Comparison of ENCODE assay signal across 19 cellular contexts in genomic region chr17:1498869-1499268, GRCh38. TPM values are rescaled to one million over a fixed set of nuclear protein-coding genes. Genes with fewer than 3 reads are reported as not detected.
DNase-seq lines count a peak whose midpoint lies in the region; ATAC-seq and TF ChIP-seq lines count a peak whose summit lies in the region.
"Had no signal": no experiment of that assay in that cellular context is flagged by ENCODE, and none has a peak within 500 bp of the region (broad histone marks: within the 10 kb centered on the region; RNA-seq: fewer than 3 reads in every experiment).

No MANE protein-coding gene starts in this region.

- H3K27me3 ChIP-seq in BJ (ENCODE audit: control insufficient read depth, insufficient read depth, low read length) (no peaks in the 10 kb centered on the region), left lung (no peaks in the 10 kb centered on the region)
- H3K27me3 ChIP-seq: cardiac muscle cell, heart left ventricle, right lobe of liver had no signal

- no peaks in the 10 kb centered on the region for H3K9me3 ChIP-seq in left lung
- H3K9me3 ChIP-seq: heart left ventricle, right lobe of liver had no signal

- peak overlapping the region in 2 of 10 donors; percentile 9 to 67 for H3K27ac Mint-ChIP-seq in naive thymus-derived CD8-positive, alpha-beta T cell
- H3K27ac Mint-ChIP-seq: activated T-helper 2 cell treated with anti-CD3 and anti-CD28 coated beads, Interferon-gamma antibody, Interleukin-2, Interleukin-4, amounts not matched to agents 10 μg/mL and 5 μg/mL and 100 μg/mL, durations not matched to agents 14 hours and 24 hours and 36 hours; nephron; T-helper 2 cell treated with Interferon-gamma antibody and Interleukin-4, amounts not matched to agents 5 μg/mL and 100 μg/mL, for 36 hours had no signal

- DNase-seq in BJ (ENCODE audit: low read depth) = peak; percentile 40
- DNase-seq in HT1080 (ENCODE audit: low read depth) = peak; percentile 46
- peak; percentile 55 for DNase-seq in astrocyte of the cerebellum (ENCODE audit: low read depth)
- no peak for DNase-seq in left lung
- DNase-seq in naive thymus-derived CD8-positive, alpha-beta T cell = no peak
- DNase-seq in globus pallidus (ENCODE audit: low spot score) = no peak
- DNase-seq in NCI-H1048 (lab: John Stamatoyannopoulos, UW) = no peak
- DNase-seq: activated CD4-positive, alpha-beta T cell treated with anti-CD3 and anti-CD28 coated beads, Interleukin-2, amount 50 U/mL, for 1 hour; CD8-positive, alpha-beta memory T cell; H7; heart left ventricle; NCI-H1436 treated with DMSO at 0.1 percent for 48 hours; NCI-H524 treated with DMSO at 0.1 percent for 48 hours; right lobe of liver had no signal

- H3K27ac ChIP-seq in left lung = no peak overlapping the region
- H3K27ac ChIP-seq: cardiac muscle cell, heart left ventricle, right lobe of liver had no signal

- intact Hi-C loops in left lung (cut with DNase I) = no loop called here

- in situ Hi-C loops in astrocyte of the cerebellum (cut with HindIII; ENCODE audit: low sequenced_read_pairs) = no loop called here

- peaks cover 0 to 15% of the 10 kb centered on the region in 2 donors for H3K4me1 ChIP-seq in left lung
- H3K4me1 ChIP-seq: right lobe of liver had no signal

- H3K36me3 Mint-ChIP-seq in naive thymus-derived CD8-positive, alpha-beta T cell = peaks cover 0 to 43% (median 0%) of the 10 kb centered on the region in 3 donors

- no peaks in the 10 kb centered on the region for H3K27me3 Mint-ChIP-seq in naive thymus-derived CD8-positive, alpha-beta T cell
- H3K27me3 Mint-ChIP-seq: CD8-positive, alpha-beta memory T cell had no signal

- H3K36me3 ChIP-seq in BJ (ENCODE audit: control insufficient read depth, insufficient read depth, low read length) (peaks cover 10% of the 10 kb centered on the region), left lung (peaks cover 0 to 39% of the 10 kb centered on the region in 2 donors)
- H3K36me3 ChIP-seq: cardiac muscle cell had no signal

- no peak for TF ChIP-seq CTCF in BJ (IDR thresholded peaks at IDR 0.05; ENCODE audit: insufficient read depth, low read depth, low read length)
- no peak for TF ChIP-seq CTCF in astrocyte of the cerebellum (IDR thresholded peaks at IDR 0.05; ENCODE audit: low read depth, low read length, missing control alignments)
- no peak for TF ChIP-seq CTCF in left lung (IDR thresholded peaks at IDR 0.05)

- POLR2A ChIA-PET in BJ (lab: Charles Lee) = no interaction called here
- POLR2A ChIA-PET in naive thymus-derived CD8-positive, alpha-beta T cell (lab: Charles Lee) = interaction anchor here (0.8 to 1.3 kb wide), 3 partner anchors 9 to 18 kb away, joined by 3 read pairs; partner anchors contain the start of gene INPP5K

- H3K4me3 Mint-ChIP-seq in naive thymus-derived CD8-positive, alpha-beta T cell = no peak overlapping the region
- H3K4me3 Mint-ChIP-seq: CD8-positive, alpha-beta memory T cell; nephron; T-helper 2 cell treated with Interferon-gamma antibody and Interleukin-4, amounts not matched to agents 5 μg/mL and 100 μg/mL, for 36 hours had no signal

- no peak overlapping the region for H3K4me3 ChIP-seq in BJ (ENCODE audit: low read depth, low read length)
- H3K4me3 ChIP-seq in astrocyte of the cerebellum (ENCODE audit: low read depth, low read length) = no peak overlapping the region
- H3K4me3 ChIP-seq in left lung = no peak overlapping the region
- H3K4me3 ChIP-seq: cardiac muscle cell, heart left ventricle, right lobe of liver had no signal

- no peaks in the 10 kb centered on the region for H3K9me3 Mint-ChIP-seq in naive thymus-derived CD8-positive, alpha-beta T cell
- H3K9me3 Mint-ChIP-seq: activated T-helper 2 cell treated with anti-CD3 and anti-CD28 coated beads, Interferon-gamma antibody, Interleukin-2, Interleukin-4, amounts not matched to agents 10 μg/mL and 5 μg/mL and 100 μg/mL, durations not matched to agents 14 hours and 24 hours and 36 hours; CD8-positive, alpha-beta memory T cell; nephron; T-helper 2 cell treated with Interferon-gamma antibody and Interleukin-4, amounts not matched to agents 5 μg/mL and 100 μg/mL, for 36 hours had no signal

- ATAC-seq in left lung = peak; percentile 60
- no peak for ATAC-seq in naive thymus-derived CD8-positive, alpha-beta T cell
- no peak for ATAC-seq in HG02852 (IDR thresholded peaks at IDR 0.05; ENCODE audit: unreplicated experiment)
- ATAC-seq: heart left ventricle, right lobe of liver had no signal

- CTCF ChIA-PET in BJ (lab: Yijun Ruan, JAX) = interaction anchor here (1.0 to 1.5 kb wide), 2 partner anchors 18 to 134 kb away, joined by 3 read pairs; partner anchors contain the start of gene INPP5K

- peaks cover 0 to 2% (median 0%) of the 10 kb centered on the region in 4 donors for H3K4me1 Mint-ChIP-seq in naive thymus-derived CD8-positive, alpha-beta T cell
- H3K4me1 Mint-ChIP-seq: CD8-positive, alpha-beta memory T cell had no signal

RNA-seq across cellular contexts. Expression of gene MYO1C, which starts 6.4 kb away (rescaled TPM):
- 211 and 321 TPM in 2 replicates for polyA plus RNA-seq in BJ (2011; rRNA removed)
- 436 and 556 TPM in 2 replicates for polyA minus RNA-seq in BJ (2011; rRNA and poly(A)+ RNA removed)
- total RNA-seq in HT1080 (2014; rRNA removed; shearing (Covaris generic)) = 50.6 and 61.0 TPM in 2 replicates
- 64.0 and 68.4 TPM in 2 replicates for polyA plus RNA-seq in HT1080 (2015; cell fraction: cytosol; rRNA removed)
- polyA plus RNA-seq in HT1080 (2015; cell fraction: nucleus; rRNA removed) = 97.1 and 98.5 TPM in 2 replicates
- 100 to 1,000 TPM; 242 to 282 TPM for total RNA-seq in left lung
- 10 to 100 TPM; 15.4 to 18.0 TPM for total RNA-seq in naive thymus-derived CD8-positive, alpha-beta T cell
- polyA plus RNA-seq in naive thymus-derived CD8-positive, alpha-beta T cell = 1 to 10 TPM; 1.3 to 1.5 (median 1.3) TPM

RNA-seq across cellular contexts. Expression of gene INPP5K, which starts 17.5 kb away (rescaled TPM):
- 43.9 and 45.3 TPM in 2 replicates for polyA plus RNA-seq in BJ (2011; rRNA removed)
- polyA minus RNA-seq in BJ (2011; rRNA and poly(A)+ RNA removed) = 42.5 and 50.9 TPM in 2 replicates
- total RNA-seq in HT1080 (2014; rRNA removed; shearing (Covaris generic)) = 35.3 and 46.9 TPM in 2 replicates
- polyA plus RNA-seq in HT1080 (2015; cell fraction: cytosol; rRNA removed) = 27.7 and 30.3 TPM in 2 replicates
- polyA plus RNA-seq in HT1080 (2015; cell fraction: nucleus; rRNA removed) = 29.7 and 30.8 TPM in 2 replicates
- total RNA-seq in left lung = 10 to 100 TPM; 41.9 to 51.1 TPM
- total RNA-seq in naive thymus-derived CD8-positive, alpha-beta T cell = 10 to 100 TPM; 92.3 to 93.8 TPM
- 10 to 100 TPM; 62.0 to 75.4 (median 70.5) TPM for polyA plus RNA-seq in naive thymus-derived CD8-positive, alpha-beta T cell

RNA-seq across cellular contexts. Expression of gene CRK, which starts 42.8 kb away (rescaled TPM):
- 53.8 and 86.5 TPM in 2 replicates for polyA plus RNA-seq in BJ (2011; rRNA removed)
- 40.6 and 45.4 TPM in 2 replicates for polyA minus RNA-seq in BJ (2011; rRNA and poly(A)+ RNA removed)
- 82.8 and 88.5 TPM in 2 replicates for total RNA-seq in HT1080 (2014; rRNA removed; shearing (Covaris generic))
- polyA plus RNA-seq in HT1080 (2015; cell fraction: cytosol; rRNA removed) = 77.2 and 86.3 TPM in 2 replicates
- 30.8 and 31.9 TPM in 2 replicates for polyA plus RNA-seq in HT1080 (2015; cell fraction: nucleus; rRNA removed)
- 10 to 100 TPM; 65.4 to 84.0 TPM for total RNA-seq in left lung
- total RNA-seq in naive thymus-derived CD8-positive, alpha-beta T cell = 10 to 100 TPM; 22.0 to 27.6 TPM
- polyA plus RNA-seq in naive thymus-derived CD8-positive, alpha-beta T cell = 10 to 100 TPM; 18.8 to 24.8 (median 19.9) TPM

Comparison
In these comparisons a context has a peak if more than half of its experiments do, and no peak if none do; other contexts are left out.
1. DNase-seq: peak in BJ (single experiment), HT1080 (single experiment) and astrocyte of the cerebellum (single experiment); none in left lung (0 of 2), naive thymus-derived CD8-positive, alpha-beta T cell (0 of 10), globus pallidus (single experiment) and NCI-H1048 (single experiment).